Comparison of ENCODE assay signal across 25 cellular contexts in the genomic region with DNA sequence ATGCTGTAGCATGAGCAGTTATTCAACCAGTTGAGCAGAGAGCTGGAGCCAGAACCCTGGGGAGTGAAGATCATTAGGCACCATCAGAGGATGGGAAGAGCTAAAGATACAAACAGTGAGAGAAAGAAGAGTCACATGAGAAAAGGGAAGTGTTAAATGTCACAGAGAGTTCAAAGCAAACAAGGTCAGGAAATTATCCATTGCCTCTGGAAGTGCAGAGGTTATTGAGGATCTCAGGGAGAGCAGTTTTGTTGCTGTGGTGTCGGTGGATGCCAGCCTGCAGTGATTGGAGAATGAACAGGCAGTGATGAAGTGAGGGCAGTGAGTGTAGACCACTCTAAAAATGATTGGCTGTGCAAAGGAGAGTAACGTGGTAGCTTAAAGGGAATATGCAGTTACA.
"Had no signal": no experiment of that assay in that cellular context is flagged by ENCODE, and none has a peak within 500 bp of the region (broad histone marks: within the 10 kb centered on the region; RNA-seq: fewer than 3 reads in every experiment).

No MANE protein-coding gene starts in this region.

- ATAC-seq: activated CD4-positive, CD25-positive, alpha-beta regulatory T cell treated with anti-CD3 and anti-CD28 coated beads, Interleukin-2, amount 50 U/mL, for 24 hours; activated CD8-positive, alpha-beta memory T cell treated with anti-CD3 and anti-CD28 coated beads, Interleukin-2, amount 10 ng/mL, durations not matched to agents 7 days and 5 days; activated CD8-positive, alpha-beta T cell treated with anti-CD3 and anti-CD28 coated beads for 36 hours; activated naive CD8-positive, alpha-beta T cell treated with anti-CD3 and anti-CD28 coated beads, Interleukin-2, amount 50 U/mL, for 24 hours; esophagus mucosa; left lobe of liver; naive thymus-derived CD8-positive, alpha-beta T cell had no signal

- H3K36me3 Mint-ChIP-seq: activated CD8-positive, alpha-beta memory T cell treated with anti-CD3 and anti-CD28 coated beads, Interleukin-2, amount 10 ng/mL, durations not matched to agents 7 days and 5 days; naive thymus-derived CD8-positive, alpha-beta T cell; type B pancreatic cell had no signal

- H3K27me3 Mint-ChIP-seq: activated naive CD8-positive, alpha-beta T cell treated with anti-CD3 and anti-CD28 coated beads, Interleukin-2, amount 50 U/mL, for 24 hours; progenitor cell of endocrine pancreas; type B pancreatic cell had no signal

- H3K27ac ChIP-seq: testis, VCaP had no signal

- H3K4me3 ChIP-seq: lung, spleen, testis had no signal

- H3K27ac Mint-ChIP-seq: activated CD4-positive, alpha-beta T cell treated with anti-CD3 and anti-CD28 coated beads, Interleukin-2, amount 10 ng/mL, durations not matched to agents 7 days and 5 days; activated CD8-positive, alpha-beta memory T cell treated with anti-CD3 and anti-CD28 coated beads, Interleukin-2, amount 10 ng/mL, durations not matched to agents 7 days and 5 days; activated CD8-positive, alpha-beta T cell treated with anti-CD3 and anti-CD28 coated beads for 36 hours; activated naive CD8-positive, alpha-beta T cell treated with anti-CD3 and anti-CD28 coated beads, Interleukin-2, amount 50 U/mL, for 24 hours; activated T-helper 1 cell treated with anti-CD3 and anti-CD28 coated beads, Interleukin-12 subunit alpha, Interleukin-12 subunit beta, Interleukin-2, Interleukin-4 antibody, amounts not matched to agents 30 ng/mL and 10 ng/mL and 1 ng/mL, durations not matched to agents 14 hours and 24 hours and 36 hours; naive thymus-derived CD8-positive, alpha-beta T cell; progenitor cell of endocrine pancreas; type B pancreatic cell had no signal

- H3K4me3 Mint-ChIP-seq: activated CD4-positive, alpha-beta T cell treated with anti-CD3 and anti-CD28 coated beads, Interleukin-2, amount 10 ng/mL, durations not matched to agents 7 days and 5 days; activated CD8-positive, alpha-beta memory T cell treated with anti-CD3 and anti-CD28 coated beads, Interleukin-2, amount 10 ng/mL, durations not matched to agents 7 days and 5 days; activated CD8-positive, alpha-beta T cell treated with anti-CD3 and anti-CD28 coated beads for 36 hours; activated naive CD8-positive, alpha-beta T cell treated with anti-CD3 and anti-CD28 coated beads, Interleukin-2, amount 50 U/mL, for 24 hours; activated T-helper 1 cell treated with anti-CD3 and anti-CD28 coated beads, Interleukin-12 subunit alpha, Interleukin-12 subunit beta, Interleukin-2, Interleukin-4 antibody, amounts not matched to agents 30 ng/mL and 10 ng/mL and 1 ng/mL, durations not matched to agents 14 hours and 24 hours and 36 hours; brain; naive thymus-derived CD8-positive, alpha-beta T cell; type B pancreatic cell had no signal

- DNase-seq: activated CD4-positive, alpha-beta T cell treated with anti-CD3 and anti-CD28 coated beads, Interleukin-2, amount 10 ng/mL, durations not matched to agents 7 days and 5 days; activated CD8-positive, alpha-beta memory T cell treated with anti-CD3 and anti-CD28 coated beads, Interleukin-2, amount 10 ng/mL, durations not matched to agents 7 days and 5 days; activated CD8-positive, alpha-beta T cell treated with anti-CD3 and anti-CD28 coated beads for 36 hours; activated naive CD4-positive, alpha-beta T cell treated with anti-CD3 and anti-CD28 coated beads, Interleukin-2, amount 50 U/mL, for 16 hours; activated naive CD8-positive, alpha-beta T cell treated with anti-CD3 and anti-CD28 coated beads, Interleukin-2, amount 50 U/mL, for 24 hours; activated T-cell treated with anti-CD3 and anti-CD28 coated beads for 4 hours; anterior cingulate cortex; dermis blood vessel endothelial cell; effector memory CD4-positive, alpha-beta T cell; kidney; naive thymus-derived CD8-positive, alpha-beta T cell; retina; spleen; stimulated activated CD4-positive, alpha-beta T cell treated with anti-CD3 and anti-CD28 coated beads, Interleukin-4, amount 100 ng/mL, for 1 hour; stimulated activated naive CD4-positive, alpha-beta T cell; testis had no signal

- H3K4me1 Mint-ChIP-seq: activated CD4-positive, alpha-beta T cell treated with anti-CD3 and anti-CD28 coated beads, Interleukin-2, amount 10 ng/mL, durations not matched to agents 7 days and 5 days; activated CD8-positive, alpha-beta memory T cell treated with anti-CD3 and anti-CD28 coated beads, Interleukin-2, amount 10 ng/mL, durations not matched to agents 7 days and 5 days; activated naive CD8-positive, alpha-beta T cell treated with anti-CD3 and anti-CD28 coated beads, Interleukin-2, amount 50 U/mL, for 24 hours; naive thymus-derived CD8-positive, alpha-beta T cell had no signal

- H3K9me3 Mint-ChIP-seq: activated CD4-positive, alpha-beta T cell treated with anti-CD3 and anti-CD28 coated beads, Interleukin-2, amount 10 ng/mL, durations not matched to agents 7 days and 5 days; activated CD8-positive, alpha-beta T cell treated with anti-CD3 and anti-CD28 coated beads for 36 hours; activated naive CD8-positive, alpha-beta T cell treated with anti-CD3 and anti-CD28 coated beads, Interleukin-2, amount 50 U/mL, for 24 hours; activated T-helper 1 cell treated with anti-CD3 and anti-CD28 coated beads, Interleukin-12 subunit alpha, Interleukin-12 subunit beta, Interleukin-2, Interleukin-4 antibody, amounts not matched to agents 30 ng/mL and 10 ng/mL and 1 ng/mL, durations not matched to agents 14 hours and 24 hours and 36 hours; naive thymus-derived CD8-positive, alpha-beta T cell; type B pancreatic cell had no signal
